36 cellular contexts compared by ENCODE assay signal in the genomic region with DNA sequence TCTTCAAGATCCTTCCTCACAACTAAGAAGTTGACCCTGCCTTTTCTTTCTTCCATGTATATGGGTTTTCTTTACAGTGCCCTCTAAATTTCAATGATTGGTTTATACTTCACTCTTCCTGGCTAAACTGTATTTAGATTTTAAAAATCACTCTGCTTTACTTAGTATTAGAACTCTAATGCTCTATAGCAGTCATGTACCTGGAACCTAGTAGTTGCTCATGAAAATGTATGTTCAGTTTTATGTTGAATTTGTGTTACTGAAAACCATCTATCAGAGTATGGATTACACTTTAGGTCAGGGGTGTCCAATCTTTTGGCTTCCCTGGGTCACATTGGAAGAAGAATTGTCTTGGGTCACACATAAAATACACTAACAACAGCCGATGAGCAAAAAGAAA.
"Had no signal": no experiment of that assay in that cellular context is flagged by ENCODE, and none has a peak within 500 bp of the region (broad histone marks: within the 10 kb centered on the region; RNA-seq: fewer than 3 reads in every experiment).

No MANE protein-coding gene starts in this region.

- H3K9me3 ChIP-seq: ascending aorta had no signal

- H3K27ac Mint-ChIP-seq: activated B cell treated with CpG ODN at 0.5 μM for 24 hours; activated CD4-positive, alpha-beta memory T cell treated with anti-CD3 and anti-CD28 coated beads for 36 hours; activated CD4-positive, alpha-beta T cell treated with anti-CD3 and anti-CD28 coated beads, Interleukin-2, amount 10 ng/mL, durations not matched to agents 24 days and 14 days; activated CD8-positive, alpha-beta T cell treated with anti-CD3 and anti-CD28 coated beads for 36 hours; activated naive CD4-positive, alpha-beta T cell treated with anti-CD3 and anti-CD28 coated beads for 36 hours; activated naive CD4-positive, alpha-beta T cell treated with anti-CD3 and anti-CD28 coated beads, Interleukin-2, amount 50 U/mL, for 72 hours; activated naive CD8-positive, alpha-beta T cell treated with anti-CD3 and anti-CD28 coated beads, Interleukin-2, amount 10 ng/mL, durations not matched to agents 7 days and 5 days; activated naive CD8-positive, alpha-beta T cell treated with anti-CD3 and anti-CD28 coated beads, Interleukin-2, amount 50 U/mL, for 24 hours; activated T-cell treated with anti-CD3 and anti-CD28 coated beads, Interleukin-2, amount 50 U/mL, for 72 hours; activated T-helper 1 cell treated with anti-CD3 and anti-CD28 coated beads, Interleukin-12 subunit alpha, Interleukin-12 subunit beta, Interleukin-2, Interleukin-4 antibody, amounts not matched to agents 30 ng/mL and 10 ng/mL and 1 ng/mL, durations not matched to agents 14 hours and 24 hours and 36 hours; activated T-helper 17 cell treated with anti-CD3 and anti-CD28 coated beads, Interleukin-2, amount 50 U/mL, for 72 hours; brain; T-helper 1 cell treated with Interleukin-12 subunit alpha and Interleukin-12 subunit beta and Interleukin-4 antibody, amounts not matched to agents 30 μg/mL and 1 μg/mL, for 36 hours; T-helper 2 cell treated with Interferon-gamma antibody and Interleukin-4, amounts not matched to agents 5 μg/mL and 100 μg/mL, for 36 hours had no signal

- H3K27me3 ChIP-seq: ascending aorta had no signal

- H3K4me3 Mint-ChIP-seq: activated B cell treated with CpG ODN at 0.5 μM for 24 hours; activated CD4-positive, alpha-beta memory T cell treated with anti-CD3 and anti-CD28 coated beads for 36 hours; activated CD4-positive, alpha-beta T cell treated with anti-CD3 and anti-CD28 coated beads, Interleukin-2, amount 10 ng/mL, durations not matched to agents 24 days and 14 days; activated CD8-positive, alpha-beta T cell treated with anti-CD3 and anti-CD28 coated beads for 36 hours; activated naive CD4-positive, alpha-beta T cell treated with anti-CD3 and anti-CD28 coated beads for 36 hours; activated naive CD8-positive, alpha-beta T cell treated with anti-CD3 and anti-CD28 coated beads, Interleukin-2, amount 10 ng/mL, durations not matched to agents 7 days and 5 days; activated naive CD8-positive, alpha-beta T cell treated with anti-CD3 and anti-CD28 coated beads, Interleukin-2, amount 50 U/mL, for 24 hours; activated T-cell treated with anti-CD3 and anti-CD28 coated beads, Interleukin-2, amount 50 U/mL, for 4 hours; activated T-cell treated with anti-CD3 and anti-CD28 coated beads, Interleukin-2, amount 50 U/mL, for 72 hours; activated T-helper 1 cell treated with anti-CD3 and anti-CD28 coated beads, Interleukin-12 subunit alpha, Interleukin-12 subunit beta, Interleukin-2, Interleukin-4 antibody, amounts not matched to agents 30 ng/mL and 10 ng/mL and 1 ng/mL, durations not matched to agents 14 hours and 24 hours and 36 hours; activated T-helper 17 cell treated with anti-CD3 and anti-CD28 coated beads, Interleukin-2, amount 50 U/mL, for 72 hours; brain; T-helper 1 cell treated with Interleukin-12 subunit alpha and Interleukin-12 subunit beta and Interleukin-4 antibody, amounts not matched to agents 30 μg/mL and 1 μg/mL, for 36 hours; T-helper 2 cell treated with Interferon-gamma antibody and Interleukin-4, amounts not matched to agents 5 μg/mL and 100 μg/mL, for 36 hours had no signal

- H3K4me1 Mint-ChIP-seq: activated B cell treated with CpG ODN at 0.5 μM for 24 hours; activated CD4-positive, alpha-beta T cell treated with anti-CD3 and anti-CD28 coated beads, Interleukin-2, amount 10 ng/mL, durations not matched to agents 24 days and 14 days; activated naive CD8-positive, alpha-beta T cell treated with anti-CD3 and anti-CD28 coated beads, Interleukin-2, amount 10 ng/mL, durations not matched to agents 7 days and 5 days; activated naive CD8-positive, alpha-beta T cell treated with anti-CD3 and anti-CD28 coated beads, Interleukin-2, amount 50 U/mL, for 24 hours; activated T-helper 17 cell treated with anti-CD3 and anti-CD28 coated beads, Interleukin-2, amount 50 U/mL, for 72 hours had no signal

- H3K36me3 ChIP-seq: ascending aorta, cardiac muscle cell had no signal

- H3K4me1 ChIP-seq: ascending aorta had no signal

- H3K9me3 Mint-ChIP-seq: activated CD4-positive, alpha-beta T cell treated with anti-CD3 and anti-CD28 coated beads, Interleukin-2, amount 10 ng/mL, durations not matched to agents 24 days and 14 days; activated T-cell treated with anti-CD3 and anti-CD28 coated beads, Interleukin-2, amount 50 U/mL, for 4 hours; activated T-helper 1 cell treated with anti-CD3 and anti-CD28 coated beads, Interleukin-12 subunit alpha, Interleukin-12 subunit beta, Interleukin-2, Interleukin-4 antibody, amounts not matched to agents 30 ng/mL and 10 ng/mL and 1 ng/mL, durations not matched to agents 14 hours and 24 hours and 36 hours; T-helper 1 cell treated with Interleukin-12 subunit alpha and Interleukin-12 subunit beta and Interleukin-4 antibody, amounts not matched to agents 30 μg/mL and 1 μg/mL, for 36 hours; T-helper 2 cell treated with Interferon-gamma antibody and Interleukin-4, amounts not matched to agents 5 μg/mL and 100 μg/mL, for 36 hours had no signal

- H3K4me3 ChIP-seq: ascending aorta, cardiac muscle cell had no signal

- H3K27me3 Mint-ChIP-seq: activated B cell treated with CpG ODN at 0.5 μM for 24 hours; activated CD4-positive, alpha-beta memory T cell treated with anti-CD3 and anti-CD28 coated beads for 36 hours; activated CD4-positive, alpha-beta T cell treated with anti-CD3 and anti-CD28 coated beads, Interleukin-2, amount 10 ng/mL, durations not matched to agents 24 days and 14 days; activated CD8-positive, alpha-beta T cell treated with anti-CD3 and anti-CD28 coated beads for 36 hours; activated naive CD8-positive, alpha-beta T cell treated with anti-CD3 and anti-CD28 coated beads, Interleukin-2, amount 10 ng/mL, durations not matched to agents 7 days and 5 days; activated naive CD8-positive, alpha-beta T cell treated with anti-CD3 and anti-CD28 coated beads, Interleukin-2, amount 50 U/mL, for 24 hours; activated T-helper 17 cell treated with anti-CD3 and anti-CD28 coated beads, Interleukin-2, amount 50 U/mL, for 72 hours had no signal

- ATAC-seq: activated CD8-positive, alpha-beta T cell treated with anti-CD3 and anti-CD28 coated beads for 36 hours; activated naive CD4-positive, alpha-beta T cell treated with anti-CD3 and anti-CD28 coated beads, Interleukin-2, amount 50 U/mL, for 72 hours; activated naive CD8-positive, alpha-beta T cell treated with anti-CD3 and anti-CD28 coated beads, Interleukin-2, amount 50 U/mL, for 24 hours; activated T-cell treated with anti-CD3 and anti-CD28 coated beads, Interleukin-2, amount 50 U/mL, for 4 hours; activated T-cell treated with anti-CD3 and anti-CD28 coated beads, Interleukin-2, amount 50 U/mL, for 72 hours; activated T-helper 17 cell treated with anti-CD3 and anti-CD28 coated beads, Interleukin-2, amount 50 U/mL, for 72 hours had no signal

- DNase-seq: activated B cell treated with CpG ODN at 0.5 μM for 24 hours; activated CD4-positive, alpha-beta memory T cell treated with anti-CD3 and anti-CD28 coated beads for 36 hours; activated CD4-positive, alpha-beta T cell treated with anti-CD3 and anti-CD28 coated beads for 4 hours; activated CD4-positive, alpha-beta T cell treated with anti-CD3 and anti-CD28 coated beads, Interleukin-2, amount 10 ng/mL, durations not matched to agents 24 days and 14 days; activated CD4-positive, alpha-beta T cell treated with anti-CD3 and anti-CD28 coated beads, Interleukin-2, amount 50 U/mL, for 1 hour; activated CD4-positive, alpha-beta T cell treated with anti-CD3 and anti-CD28 coated beads, Interleukin-2, amount 50 U/mL, for 4 hours; activated CD4-positive, CD25-positive, alpha-beta regulatory T cell treated with anti-CD3 and anti-CD28 coated beads, Interleukin-2, amount 50 U/mL, for 72 hours; activated CD8-positive, alpha-beta memory T cell treated with anti-CD3 and anti-CD28 coated beads, Interleukin-2, amount 50 U/mL, for 4 hours; activated CD8-positive, alpha-beta T cell treated with anti-CD3 and anti-CD28 coated beads for 36 hours; activated effector memory CD4-positive, alpha-beta T cell treated with anti-CD3 and anti-CD28 coated beads, Interleukin-2, amount 50 U/mL, for 16 hours; activated gamma-delta T cell treated with Interleukin-2 at 50 U/mL for 16 hours; activated naive CD4-positive, alpha-beta T cell; activated naive CD4-positive, alpha-beta T cell treated with anti-CD3 and anti-CD28 coated beads for 36 hours; activated naive CD4-positive, alpha-beta T cell treated with anti-CD3 and anti-CD28 coated beads, Interleukin-2, amount 50 U/mL, for 16 hours; activated naive CD8-positive, alpha-beta T cell treated with anti-CD3 and anti-CD28 coated beads, Interleukin-2, amount 10 ng/mL, durations not matched to agents 7 days and 5 days; activated naive CD8-positive, alpha-beta T cell treated with anti-CD3 and anti-CD28 coated beads, Interleukin-2, amount 50 U/mL, for 24 hours; activated T-cell treated with anti-CD3 and anti-CD28 coated beads for 4 hours; activated T-cell treated with anti-CD3 and anti-CD28 coated beads, Interleukin-2, amount 50 U/mL, for 1 hour; activated T-cell treated with anti-CD3 and anti-CD28 coated beads, Interleukin-2, amount 50 U/mL, for 4 hours; activated T-cell treated with anti-CD3 and anti-CD28 coated beads, Interleukin-2, amount 50 U/mL, for 72 hours; amygdala; anterior cingulate cortex; central memory CD4-positive, alpha-beta T cell; T-helper 2 cell; T-helper 9 cell had no signal

- H3K36me3 Mint-ChIP-seq: activated CD4-positive, alpha-beta memory T cell treated with anti-CD3 and anti-CD28 coated beads for 36 hours; activated naive CD4-positive, alpha-beta T cell treated with anti-CD3 and anti-CD28 coated beads, Interleukin-2, amount 50 U/mL, for 72 hours; activated naive CD8-positive, alpha-beta T cell treated with anti-CD3 and anti-CD28 coated beads, Interleukin-2, amount 10 ng/mL, durations not matched to agents 7 days and 5 days; brain had no signal

- H3K27ac ChIP-seq: ascending aorta, cardiac muscle cell, VCaP had no signal

- FAIRE-seq: colon, TTC549 had no signal
